Comparison of ENCODE assay signal across 18 cellular contexts in the genomic region with DNA sequence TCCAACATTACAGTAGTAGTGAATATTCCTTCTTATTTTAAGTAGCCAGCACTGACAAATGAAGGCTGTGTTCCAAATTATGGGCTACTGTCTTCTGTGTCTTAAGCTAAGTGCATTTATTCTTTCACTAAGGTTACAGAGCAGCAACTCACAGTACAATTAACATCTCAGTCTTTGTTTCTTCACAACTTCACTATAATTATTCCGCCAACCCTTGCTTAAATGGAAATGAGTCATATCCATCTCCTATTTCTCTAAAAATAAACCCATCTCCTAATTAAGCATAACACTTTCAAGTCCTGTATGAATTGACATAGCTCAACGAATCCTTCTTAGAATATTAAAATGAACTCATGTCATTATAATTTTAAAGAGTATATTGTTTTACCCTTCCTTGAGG. TPM values are rescaled to one million over a fixed set of nuclear protein-coding genes. Genes with fewer than 3 reads are reported as not detected.
A peak's percentile ranks its signal among the peaks of the same experiment; 100 is the strongest.
DNase-seq lines count a peak whose midpoint lies in the region; ATAC-seq, FAIRE-seq and TF ChIP-seq lines count a peak whose summit lies in the region.
"Had no signal": no experiment of that assay in that cellular context is flagged by ENCODE, and none has a peak within 500 bp of the region (broad histone marks: within the 10 kb centered on the region; RNA-seq: fewer than 3 reads in every experiment).

No MANE protein-coding gene starts in this region.

- CTCF ChIA-PET in activated naive CD4-positive, alpha-beta T cell treated with anti-CD3 and anti-CD28 coated beads for 36 hours (lab: Charles Lee): interaction anchor here (0.9 to 2.1 kb wide), 8 partner anchors 26 to 59 kb away, joined by 3 to 10 read pairs (median 5); no protein-coding TSS in a partner anchor
- CTCF ChIA-PET in Caco-2 (lab: Charles Lee): interaction anchor here (0.6 kb wide), 1 partner anchor 59 kb away, joined by 6 read pairs; no protein-coding TSS in a partner anchor

- FAIRE-seq in astrocyte (lab: Jason Lieb, UNC): no peak
- FAIRE-seq: colon, islet of Langerhans had no signal

- peak overlapping the region; percentile 100 for H3K27ac Mint-ChIP-seq in activated naive CD4-positive, alpha-beta T cell treated with anti-CD3 and anti-CD28 coated beads for 36 hours
- H3K27ac Mint-ChIP-seq in astrocyte (ENCODE audit: unreplicated experiment) (peak overlapping the region; percentile 0), Caco-2 (ENCODE audit: unreplicated experiment) (no peak overlapping the region)
- H3K27ac Mint-ChIP-seq in stimulated activated naive B cell treated with anti-CD40 and anti-IgM and Interleukin-4, amounts not matched to agents 10 μg/mL and 1 μg/mL and 100 μg/mL, for 72 hours: peak overlapping the region; percentile 56

- no peaks in the 10 kb centered on the region for H3K9me3 ChIP-seq in astrocyte (ENCODE audit: insufficient read depth, low read depth, low read length)
- H3K9me3 ChIP-seq in Caco-2: no peaks in the 10 kb centered on the region
- H3K9me3 ChIP-seq: thoracic aorta had no signal

- H3K9me3 Mint-ChIP-seq in activated naive CD4-positive, alpha-beta T cell treated with anti-CD3 and anti-CD28 coated beads for 36 hours: no peaks in the 10 kb centered on the region
- H3K9me3 Mint-ChIP-seq in astrocyte (ENCODE audit: unreplicated experiment) (no peaks in the 10 kb centered on the region), Caco-2 (ENCODE audit: unreplicated experiment) (no peaks in the 10 kb centered on the region)
- no peaks in the 10 kb centered on the region for H3K9me3 Mint-ChIP-seq in stimulated activated naive B cell treated with anti-CD40 and anti-IgM and Interleukin-4, amounts not matched to agents 10 μg/mL and 1 μg/mL and 100 μg/mL, for 72 hours

- no TSS peak for BruUV-seq in Caco-2 (replicated peaks; lab: Mats Ljungman, UMichigan)

- H3K27me3 Mint-ChIP-seq in activated naive CD4-positive, alpha-beta T cell treated with anti-CD3 and anti-CD28 coated beads for 36 hours (ENCODE audit: low read depth): no peaks in the 10 kb centered on the region
- no peaks in the 10 kb centered on the region for H3K27me3 Mint-ChIP-seq in astrocyte (ENCODE audit: low read depth, unreplicated experiment)
- no peaks in the 10 kb centered on the region for H3K27me3 Mint-ChIP-seq in stimulated activated naive B cell treated with anti-CD40 and anti-IgM and Interleukin-4, amounts not matched to agents 10 μg/mL and 1 μg/mL and 100 μg/mL, for 72 hours
- H3K27me3 Mint-ChIP-seq in Caco-2 (ENCODE audit: insufficient read depth, unreplicated experiment): peaks cover 41% of the 10 kb centered on the region

- H2AFZ ChIP-seq in astrocyte (ENCODE audit: low read depth, low read length): no peak overlapping the region

- H3K4me3 ChIP-seq in NB4 (ENCODE audit: low read depth, low read length) (no peak overlapping the region), astrocyte (ENCODE audit: insufficient read depth, low read depth, low read length) (no peak overlapping the region), Caco-2 (ENCODE audit: low read depth, low read length) (no peak overlapping the region)
- H3K4me3 ChIP-seq: thoracic aorta had no signal

- H3K27me3 ChIP-seq in astrocyte (ENCODE audit: insufficient read depth, low read length) (peaks cover 7% of the 10 kb centered on the region), Caco-2 (replicated peaks; ENCODE audit: control insufficient read depth, insufficient read depth, low read length) (peaks cover 4% of the 10 kb centered on the region; the same call in 1 of the 2 replicates)

- peak overlapping the region; percentile 74 for H3K4me3 Mint-ChIP-seq in activated naive CD4-positive, alpha-beta T cell treated with anti-CD3 and anti-CD28 coated beads for 36 hours
- H3K4me3 Mint-ChIP-seq in astrocyte (ENCODE audit: unreplicated experiment) (no peak overlapping the region), Caco-2 (ENCODE audit: unreplicated experiment) (no peak overlapping the region)
- H3K4me3 Mint-ChIP-seq in stimulated activated naive B cell treated with anti-CD40 and anti-IgM and Interleukin-4, amounts not matched to agents 10 μg/mL and 1 μg/mL and 100 μg/mL, for 72 hours: no peak overlapping the region

- no peak for TF ChIP-seq POLR2A in NB4 (IDR thresholded peaks at IDR 0.05; ENCODE audit: extremely low read depth, insufficient read length)

- H4K20me1 ChIP-seq in astrocyte (ENCODE audit: insufficient read depth, low read length): no peaks in the 10 kb centered on the region

- ATAC-seq in stimulated activated naive B cell treated with anti-CD40 and anti-IgM and Interleukin-4, amounts not matched to agents 10 μg/mL and 1 μg/mL and 100 μg/mL, for 72 hours (replicated peaks): peak; percentile 23 to 44
- no peak for ATAC-seq in HG02798 (IDR thresholded peaks at IDR 0.05; ENCODE audit: poor library complexity, unreplicated experiment)
- ATAC-seq: HCT116, Right ventricle myocardium inferior had no signal

- H3K9ac ChIP-seq in astrocyte (ENCODE audit: low read length): no peak overlapping the region

- TF ChIP-seq CTCF in NB4 (IDR thresholded peaks at IDR 0.05; ENCODE audit: low read depth, low read length) (no peak), astrocyte (IDR thresholded peaks at IDR 0.05; ENCODE audit: insufficient read depth, low read depth, low read length) (no peak), Caco-2 (IDR thresholded peaks at IDR 0.05; ENCODE audit: insufficient read depth in 1 of 2, low read depth in 1 of 2, low read length in 1 of 2, severe bottlenecking in 1 of 2, unreplicated experiment in 1 of 2) (no peak)

- POLR2A ChIA-PET in Caco-2 (lab: Charles Lee): no interaction called here

- H3K4me1 ChIP-seq in astrocyte (ENCODE audit: insufficient read depth, low read length) (peaks cover 8% of the 10 kb centered on the region), Caco-2 (no peaks in the 10 kb centered on the region)

- no peaks in the 10 kb centered on the region for H3K36me3 ChIP-seq in astrocyte (ENCODE audit: insufficient read depth, low read length)
- no peaks in the 10 kb centered on the region for H3K36me3 ChIP-seq in Caco-2 (ENCODE audit: control insufficient read depth, insufficient read depth, low read length)
- H3K36me3 ChIP-seq: thoracic aorta had no signal

- intact Hi-C loops in activated naive CD4-positive, alpha-beta T cell treated with anti-CD3 and anti-CD28 coated beads for 36 hours (cut with micrococcal nuclease): loop anchor here (1.0 to 2.0 kb wide), 10 partner anchors 29 to 342 kb away; no protein-coding TSS in a partner anchor
- intact Hi-C loops in Caco-2 (cut with micrococcal nuclease; ENCODE audit: unreplicated experiment): no loop called here

- peaks cover 2% of the 10 kb centered on the region for H3K36me3 Mint-ChIP-seq in activated naive CD4-positive, alpha-beta T cell treated with anti-CD3 and anti-CD28 coated beads for 36 hours (ENCODE audit: low read depth)
- H3K36me3 Mint-ChIP-seq in astrocyte (ENCODE audit: low read depth, unreplicated experiment) (no peaks in the 10 kb centered on the region), Caco-2 (ENCODE audit: insufficient read depth, unreplicated experiment) (no peaks in the 10 kb centered on the region)
- H3K36me3 Mint-ChIP-seq in stimulated activated naive B cell treated with anti-CD40 and anti-IgM and Interleukin-4, amounts not matched to agents 10 μg/mL and 1 μg/mL and 100 μg/mL, for 72 hours: no peaks in the 10 kb centered on the region

- H3K4me1 Mint-ChIP-seq in activated naive CD4-positive, alpha-beta T cell treated with anti-CD3 and anti-CD28 coated beads for 36 hours (ENCODE audit: low read depth): peaks cover 82% of the 10 kb centered on the region
- H3K4me1 Mint-ChIP-seq in astrocyte (ENCODE audit: low read depth, unreplicated experiment) (peaks cover 50% of the 10 kb centered on the region), Caco-2 (ENCODE audit: low read depth, unreplicated experiment) (no peaks in the 10 kb centered on the region)
- peaks cover 35 to 53% of the 10 kb centered on the region in 2 donors for H3K4me1 Mint-ChIP-seq in stimulated activated naive B cell treated with anti-CD40 and anti-IgM and Interleukin-4, amounts not matched to agents 10 μg/mL and 1 μg/mL and 100 μg/mL, for 72 hours

- no peak for DNase-seq in activated naive CD4-positive, alpha-beta T cell treated with anti-CD3 and anti-CD28 coated beads for 36 hours
- no peak for DNase-seq in activated naive CD4-positive, alpha-beta T cell treated with Interleukin-2 at 50 U/mL for 16 hours
- DNase-seq in NB4 (ENCODE audit: low read depth) (peak; percentile 56), astrocyte (ENCODE audit: low read depth) (no peak), NCI-H526 treated with DMSO at 0.1 percent for 48 hours (lab: John Stamatoyannopoulos, UW) (no peak), Caco-2 (no peak)
- no peak for DNase-seq in stimulated activated naive B cell treated with anti-CD40 and anti-IgM and Interleukin-4, amounts not matched to agents 10 μg/mL and 1 μg/mL and 100 μg/mL, for 72 hours
- DNase-seq: amniotic stem cell, Karpas-422, mesendoderm, NCI-H1930, NCI-H82 had no signal

- no peaks in the 10 kb centered on the region for H3K79me2 ChIP-seq in astrocyte (ENCODE audit: insufficient read depth, low read length)

- H3K4me2 ChIP-seq in astrocyte (ENCODE audit: low read length): no peak overlapping the region

- no peak overlapping the region for H3K27ac ChIP-seq in astrocyte (ENCODE audit: low read depth, low read length)
- H3K27ac ChIP-seq: thoracic aorta had no signal

RNA-seq across cellular contexts. Expression of a gene that starts 6.7 kb away (rescaled TPM):
- total RNA-seq in activated naive CD4-positive, alpha-beta T cell treated with anti-CD3 and anti-CD28 coated beads for 36 hours: 100 to 1,000 TPM; 336 to 338 TPM
- total RNA-seq in astrocyte: 87.7 and 107 TPM in 2 replicates
- total RNA-seq in Caco-2 (2022): 1.1 and 1.2 TPM in 2 replicates

Comparison
In these comparisons a context has a peak if more than half of its experiments do, and no peak if none do; other contexts are left out.
1. RNA of a gene that starts 6.7 kb away (total RNA-seq): 336 to 338 TPM in activated naive CD4-positive, alpha-beta T cell treated with anti-CD3 and anti-CD28 coated beads for 36 hours and 87.7 to 107 TPM in astrocyte; 1.1 to 1.2 TPM in Caco-2; every median in the first group is over 10 times any median in the second.